9 cellular contexts compared by ENCODE assay signal in genomic region chr17:49031965-49032928, GRCh38. TPM values are rescaled to one million over a fixed set of nuclear protein-coding genes. Genes with fewer than 3 reads are reported as not detected.
DNase-seq lines count a peak whose midpoint lies in the region; ATAC-seq and TF ChIP-seq lines count a peak whose summit lies in the region.
"Had no signal": no experiment of that assay in that cellular context is flagged by ENCODE, and none has a peak within 500 bp of the region (broad histone marks: within the 10 kb centered on the region; RNA-seq: fewer than 3 reads in every experiment).

No MANE protein-coding gene starts in this region.

- no peaks in the 10 kb centered on the region for H3K36me3 Mint-ChIP-seq in activated T-cell treated with anti-CD3 and anti-CD28 coated beads, Interleukin-2, amount 50 U/mL, for 72 hours (ENCODE audit: insufficient read depth in 2 of 2)
- H3K36me3 Mint-ChIP-seq: activated naive CD8-positive, alpha-beta T cell had no signal

- TF ChIP-seq EP300 in gastroesophageal sphincter (IDR thresholded peaks at IDR 0.05): no peak

- ATAC-seq in activated T-cell treated with anti-CD3 and anti-CD28 coated beads, Interleukin-2, amount 50 U/mL, for 72 hours (replicated peaks in 1 of 2): peak; percentile 82
- ATAC-seq in gastroesophageal sphincter (peak; percentile 53), GM19035 (IDR thresholded peaks at IDR 0.05; ENCODE audit: unreplicated experiment) (no peak)

- H3K36me3 ChIP-seq in gastroesophageal sphincter: no peaks in the 10 kb centered on the region

- no peak overlapping the region for H3K4me3 Mint-ChIP-seq in activated T-cell treated with anti-CD3 and anti-CD28 coated beads, Interleukin-2, amount 50 U/mL, for 72 hours
- H3K4me3 Mint-ChIP-seq: activated naive CD8-positive, alpha-beta T cell had no signal

- H3K27ac ChIP-seq in gastroesophageal sphincter: no peak overlapping the region

- peaks cover 49% of the 10 kb centered on the region for H3K27me3 ChIP-seq in gastroesophageal sphincter

- H3K4me1 Mint-ChIP-seq in activated T-cell treated with anti-CD3 and anti-CD28 coated beads, Interleukin-2, amount 50 U/mL, for 72 hours (ENCODE audit: low read depth): peaks cover 6% of the 10 kb centered on the region

- H3K4me1 ChIP-seq in gastroesophageal sphincter: no peaks in the 10 kb centered on the region

- no peak for TF ChIP-seq POLR2A in gastroesophageal sphincter (IDR thresholded peaks at IDR 0.05)

- H3K27me3 Mint-ChIP-seq in activated T-cell treated with anti-CD3 and anti-CD28 coated beads, Interleukin-2, amount 50 U/mL, for 72 hours (ENCODE audit: low read depth): peaks cover 12% of the 10 kb centered on the region
- H3K27me3 Mint-ChIP-seq: activated naive CD8-positive, alpha-beta T cell had no signal

- no peaks in the 10 kb centered on the region for H3K9me3 Mint-ChIP-seq in activated T-cell treated with anti-CD3 and anti-CD28 coated beads, Interleukin-2, amount 50 U/mL, for 72 hours

- intact Hi-C loops in posterior vena cava (cut with DNase I): loop anchor here (10.0 kb wide), 3 partner anchors 127 to 227 kb away; partner anchors contain the start of gene UBE2Z (in 1 of the 2)

- WGBS in gastroesophageal sphincter (ENCODE audit: low coverage in 1 of 2), 2 donors: 32 to 42% methylated on average over 10 of the region's 11 CpGs

- TF ChIP-seq CTCF in gastroesophageal sphincter (IDR thresholded peaks at IDR 0.05): peak; percentile 47 to 83 (median 52)

- no peaks in the 10 kb centered on the region for H3K9me3 ChIP-seq in gastroesophageal sphincter

- peak; percentile 78 for DNase-seq in DMS53 (lab: John Stamatoyannopoulos, UW)
- DNase-seq in HuH-7 (ENCODE audit: low spot score): peak; percentile 92
- DNase-seq in NOMO-1 (lab: John Stamatoyannopoulos, UW; ENCODE audit: unreplicated experiment in 2 of 2): peak; percentile 10 to 47
- DNase-seq in activated T-cell treated with anti-CD3 and anti-CD28 coated beads, Interleukin-2, amount 50 U/mL, for 72 hours: peak; percentile 43 to 57
- peak; percentile 71 for DNase-seq in pons (ENCODE audit: low spot score)
- no peak for DNase-seq in posterior vena cava (ENCODE audit: low spot score)

- H3K4me3 ChIP-seq in gastroesophageal sphincter: no peak overlapping the region

- peak overlapping the region; percentile 10 for H3K27ac Mint-ChIP-seq in activated T-cell treated with anti-CD3 and anti-CD28 coated beads, Interleukin-2, amount 50 U/mL, for 72 hours
- H3K27ac Mint-ChIP-seq: activated naive CD8-positive, alpha-beta T cell had no signal

RNA-seq across cellular contexts. Expression of gene IGF2BP1, which starts 35.1 kb away (rescaled TPM):
- total RNA-seq in activated T-cell treated with anti-CD3 and anti-CD28 coated beads, Interleukin-2, amount 50 U/mL, for 72 hours: under 1 TPM; 0.32 to 0.50 TPM
- total RNA-seq in gastroesophageal sphincter (under 1 TPM in 1 of 4 donors, not detected in 3; 0.04 TPM), posterior vena cava (under 1 TPM in 1 of 2 donors, not detected in 1; 0.05 TPM)
